Comparison of ENCODE assay signal across 15 cellular contexts in the genomic region with DNA sequence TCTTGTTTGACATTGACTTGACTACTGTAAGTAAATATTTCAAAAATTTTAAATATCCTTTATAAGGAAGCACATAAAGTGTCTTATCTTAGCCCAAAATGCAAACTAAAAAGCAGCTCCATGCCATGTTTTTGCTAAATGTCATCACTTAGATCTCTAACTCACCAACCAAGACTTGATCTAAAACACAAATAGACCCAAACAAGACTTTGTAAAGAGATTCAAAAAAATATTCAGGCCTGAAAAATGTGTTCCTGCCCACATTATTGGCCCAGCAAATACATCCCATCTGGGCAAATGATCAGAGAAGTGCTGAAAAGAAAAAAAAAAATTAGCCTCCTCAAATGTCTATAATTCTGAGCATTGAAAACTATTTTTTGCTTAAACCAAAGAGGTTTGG.
"Had no signal": no experiment of that assay in that cellular context is flagged by ENCODE, and none has a peak within 500 bp of the region (broad histone marks: within the 10 kb centered on the region; RNA-seq: fewer than 3 reads in every experiment).

No MANE protein-coding gene starts in this region.

- H3K27me3 Mint-ChIP-seq: stimulated activated naive CD8-positive, alpha-beta T cell treated with anti-CD3 and anti-CD28 coated beads, Interleukin-15, amount 100 ng/mL, for 72 hours had no signal

- H3K27ac Mint-ChIP-seq: activated naive CD8-positive, alpha-beta T cell treated with anti-CD3 and anti-CD28 coated beads, Interleukin-2, amount 10 ng/mL, durations not matched to agents 7 days and 5 days; natural killer cell treated with Interleukin-12 subunit alpha and Interleukin-12 subunit beta and Interleukin-15 and Interleukin-18, amount 100 ng/mL, for 72 hours; stimulated activated naive CD8-positive, alpha-beta T cell treated with anti-CD3 and anti-CD28 coated beads, Interleukin-15, amount 100 ng/mL, for 72 hours had no signal

- DNase-seq: activated CD4-positive, alpha-beta T cell treated with anti-CD3 and anti-CD28 coated beads for 1 hour; activated CD4-positive, alpha-beta T cell treated with anti-CD3 and anti-CD28 coated beads, Interleukin-2, amount 50 U/mL, for 48 hours; activated gamma-delta T cell; activated naive CD8-positive, alpha-beta T cell treated with anti-CD3 and anti-CD28 coated beads, Interleukin-2, amount 10 ng/mL, durations not matched to agents 7 days and 5 days; activated T-cell treated with anti-CD3 and anti-CD28 coated beads, Interleukin-2, amount 50 U/mL, for 4 hours; central memory CD4-positive, alpha-beta T cell; erythroblast; heart right ventricle; nucleus accumbens; psoas muscle; sigmoid colon; stimulated activated CD4-positive, alpha-beta T cell treated with anti-CD3 and anti-CD28 coated beads, Interleukin-4, amount 100 ng/mL, for 1 hour; stimulated activated naive CD8-positive, alpha-beta T cell treated with anti-CD3 and anti-CD28 coated beads, Interleukin-15, amount 100 ng/mL, for 72 hours had no signal

- H3K4me3 Mint-ChIP-seq: activated naive CD8-positive, alpha-beta T cell treated with anti-CD3 and anti-CD28 coated beads, Interleukin-2, amount 10 ng/mL, durations not matched to agents 7 days and 5 days; activated T-cell treated with anti-CD3 and anti-CD28 coated beads, Interleukin-2, amount 50 U/mL, for 4 hours; dendritic cell treated with granulocyte-macrophage colony-stimulating factor and Interleukin-4, amounts not matched to agents 40 ng/mL and 50 ng/mL, for 4 days; natural killer cell treated with Interleukin-12 subunit alpha and Interleukin-12 subunit beta and Interleukin-15 and Interleukin-18, amount 100 ng/mL, for 72 hours; stimulated activated naive CD8-positive, alpha-beta T cell treated with anti-CD3 and anti-CD28 coated beads, Interleukin-15, amount 100 ng/mL, for 72 hours had no signal

- ATAC-seq: activated T-cell treated with anti-CD3 and anti-CD28 coated beads, Interleukin-2, amount 50 U/mL, for 4 hours; heart right ventricle; natural killer cell treated with Interleukin-12 subunit alpha and Interleukin-12 subunit beta and Interleukin-15 and Interleukin-18, amount 100 ng/mL, for 72 hours; psoas muscle; stimulated activated naive CD8-positive, alpha-beta T cell treated with anti-CD3 and anti-CD28 coated beads, Interleukin-15, amount 100 ng/mL, for 72 hours had no signal
